In genomic region chr10:102620138-102620591, GRCh38 we compare ENCODE assay signal across 13 cellular contexts. TPM values are rescaled to one million over a fixed set of nuclear protein-coding genes. Genes with fewer than 3 reads are reported as not detected.
DNase-seq lines count a peak whose midpoint lies in the region; ATAC-seq lines count a peak whose summit lies in the region.
"Had no signal": no experiment of that assay in that cellular context is flagged by ENCODE, and none has a peak within 500 bp of the region (broad histone marks: within the 10 kb centered on the region; RNA-seq: fewer than 3 reads in every experiment).

No MANE protein-coding gene starts in this region.

- H3K4me1 ChIP-seq in right cardiac atrium (ENCODE audit: control insufficient read depth, insufficient read depth, low read length): peaks cover 39% of the 10 kb centered on the region
- peaks cover 40% of the 10 kb centered on the region for H3K4me1 ChIP-seq in rectal smooth muscle tissue (ENCODE audit: control insufficient read depth, insufficient read depth, low read length)

- DNase-seq in caudate nucleus (lab: John Stamatoyannopoulos, UW) (no peak), right cardiac atrium (peak; percentile 74 to 93 (median 91)), NCI-H345 treated with DMSO at 0.1 percent for 48 hours (lab: John Stamatoyannopoulos, UW; ENCODE audit: unreplicated experiment) (no peak), T-cell (no peak), SHP77 (lab: John Stamatoyannopoulos, UW) (no peak)
- DNase-seq: activated CD8-positive, alpha-beta T cell treated with anti-CD3 and anti-CD28 coated beads, Interleukin-2, amount 10 ng/mL, durations not matched to agents 7 days and 5 days; activated naive CD4-positive, alpha-beta T cell; NCI-H1417 treated with DMSO at 0.1 percent for 48 hours; NCI-H524 treated with DMSO at 0.1 percent for 48 hours; SIG-M5; stimulated activated naive CD4-positive, alpha-beta T cell had no signal

- H3K9me3 ChIP-seq in right cardiac atrium (ENCODE audit: control insufficient read depth, low read length): no peaks in the 10 kb centered on the region

- H3K9ac ChIP-seq in rectal smooth muscle tissue (ENCODE audit: low read length): no peak overlapping the region

- peaks cover 0 to 9% (median 5%) of the 10 kb centered on the region in 3 donors for H3K4me1 Mint-ChIP-seq in T-cell

- 17% methylated on average over 5 of the region's 5 CpGs for WGBS in right cardiac atrium

- H3K36me3 Mint-ChIP-seq in T-cell: peaks cover 23% of the 10 kb centered on the region

- ATAC-seq in right cardiac atrium: peak; percentile 45 to 58
- no peak for ATAC-seq in T-cell (replicated peaks in 1 of 4)
- no peak for ATAC-seq in HG02642 (IDR thresholded peaks at IDR 0.05; ENCODE audit: poor library complexity, unreplicated experiment)
- ATAC-seq: activated CD8-positive, alpha-beta T cell treated with anti-CD3 and anti-CD28 coated beads, Interleukin-2, amount 10 ng/mL, durations not matched to agents 7 days and 5 days had no signal

- H3K27me3 ChIP-seq in right cardiac atrium (ENCODE audit: control insufficient read depth, insufficient read depth): no peaks in the 10 kb centered on the region
- no peaks in the 10 kb centered on the region for H3K27me3 ChIP-seq in rectal smooth muscle tissue (ENCODE audit: control insufficient read depth, insufficient read depth, low read length)

- intact Hi-C loops in right cardiac atrium (cut with DNase I): no loop called here

- peaks cover 5% of the 10 kb centered on the region for H3K36me3 ChIP-seq in rectal smooth muscle tissue (ENCODE audit: control insufficient read depth, insufficient read depth, low read length)

- CTCF ChIA-PET in T-cell (lab: Charles Lee): no interaction called here

- no peaks in the 10 kb centered on the region for H3K9me3 Mint-ChIP-seq in T-cell

- H3K4me3 ChIP-seq in right cardiac atrium (ENCODE audit: low read length) (no peak overlapping the region), rectal smooth muscle tissue (ENCODE audit: low read length) (peak overlapping the region; percentile 8)

- POLR2A ChIA-PET in T-cell (lab: Charles Lee): no interaction called here

- H3K27ac ChIP-seq in caudate nucleus (ENCODE audit: low read depth, low read length): peak overlapping the region; percentile 38
- H3K27ac ChIP-seq in right cardiac atrium (ENCODE audit: low read length): peak overlapping the region; percentile 94
- H3K27ac ChIP-seq in rectal smooth muscle tissue (ENCODE audit: low read depth, low read length): peak overlapping the region; percentile 72

- H3K4me3 Mint-ChIP-seq in T-cell: no peak overlapping the region
- H3K4me3 Mint-ChIP-seq: activated CD8-positive, alpha-beta T cell treated with anti-CD3 and anti-CD28 coated beads, Interleukin-2, amount 10 ng/mL, durations not matched to agents 7 days and 5 days had no signal

- no peak overlapping the region for H3K27ac Mint-ChIP-seq in T-cell
- H3K27ac Mint-ChIP-seq: activated CD8-positive, alpha-beta T cell treated with anti-CD3 and anti-CD28 coated beads, Interleukin-2, amount 10 ng/mL, durations not matched to agents 7 days and 5 days had no signal

- H3K27me3 Mint-ChIP-seq in T-cell: no peaks in the 10 kb centered on the region

RNA-seq across cellular contexts. Expression of gene TRIM8, which starts 24.1 kb away (rescaled TPM):
- total RNA-seq in right cardiac atrium (100 to 1,000 TPM; 104 to 120 (median 109) TPM), T-cell (10 to 100 TPM; 54.2 to 74.7 (median 67.9) TPM)
- 71.4 TPM for polyA plus RNA-seq in right cardiac atrium

Comparison
In these comparisons a context has a peak if more than half of its experiments do, and no peak if none do; other contexts are left out.
1. DNase-seq: peak in right cardiac atrium (3 of 3); none in caudate nucleus (0 of 61), NCI-H345 treated with DMSO at 0.1 percent for 48 hours (single experiment), T-cell (0 of 34) and SHP77 (0 of 2).
2. H3K27ac ChIP-seq: peak in every context shown above with its lines; median percentile 94 in right cardiac atrium; 72 in rectal smooth muscle tissue; 38 in caudate nucleus.
3. ATAC-seq: peak in right cardiac atrium (2 of 2); none in T-cell (0 of 4) and HG02642 (single experiment).